ENCODE assay signal across 1 cellular context in genomic region chr3:154244644-154245043, GRCh38.
TF ChIP-seq lines count a peak whose summit lies in the region.

No MANE protein-coding gene starts in this region.

TF ChIP-seq in endothelial cell of umbilical vein, 7 proteins besides CTCF, POLR2A, EP300 and RAD21 (continued from another document):
- TF ChIP-seq MYC (IDR thresholded peaks at IDR 0.05; ENCODE audit: low read depth, low read length) (no peak), EZH2 (IDR thresholded peaks at IDR 0.05; ENCODE audit: borderline replicate concordance, low read depth, low read length, severe bottlenecking) (no peak), GATA2 (IDR thresholded peaks at IDR 0.05; ENCODE audit: insufficient read depth, insufficient read length, low read depth, low read length) (no peak), JUN (IDR thresholded peaks at IDR 0.05; ENCODE audit: borderline replicate concordance, insufficient read depth, insufficient read length, low read depth) (peak; percentile 45)
